Comparison of ENCODE assay signal across 9 cellular contexts in the genomic region with DNA sequence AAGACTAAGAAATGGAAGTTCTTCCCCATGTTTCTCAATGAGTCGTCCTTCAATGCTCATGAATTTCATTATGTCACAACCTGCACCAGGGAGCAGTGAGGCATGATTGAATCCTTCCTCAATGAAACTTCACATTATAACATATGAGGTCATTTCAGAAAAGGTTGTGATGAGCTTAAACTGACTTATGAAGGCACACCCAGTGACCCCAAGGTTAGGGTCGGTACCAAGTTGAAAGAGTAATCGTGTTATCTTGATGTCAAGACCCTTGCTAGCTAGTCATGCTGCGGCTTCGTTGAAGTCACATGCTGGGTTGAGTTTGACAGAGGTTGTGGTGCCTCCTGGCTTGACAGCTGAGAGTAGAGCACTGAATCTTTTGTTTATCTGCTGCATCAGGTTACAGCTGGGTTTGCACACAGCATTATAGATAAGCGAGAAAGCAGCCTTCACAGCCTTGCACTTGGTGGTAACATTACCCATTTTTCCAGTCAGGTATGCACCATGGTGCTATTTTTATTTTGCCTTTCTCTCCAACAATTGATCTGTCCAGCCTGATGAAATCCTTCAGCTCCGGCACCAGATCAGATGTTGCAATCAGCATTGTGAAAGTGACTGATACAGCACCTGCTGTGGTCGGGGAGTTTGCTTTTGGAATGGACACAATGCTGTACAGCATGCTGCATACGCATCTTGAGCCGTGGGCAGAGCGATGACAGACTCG.
A peak's percentile ranks its signal among the peaks of the same experiment; 100 is the strongest.
DNase-seq lines count a peak whose midpoint lies in the region; ATAC-seq, FAIRE-seq and TF ChIP-seq lines count a peak whose summit lies in the region.
"Had no signal": no experiment of that assay in that cellular context is flagged by ENCODE, and none has a peak within 500 bp of the region (broad histone marks: within the 10 kb centered on the region; RNA-seq: fewer than 3 reads in every experiment).

No MANE protein-coding gene starts in this region.

- no peak for FAIRE-seq in D721Med (lab: Jason Lieb, UNC)

- H3K27me3 Mint-ChIP-seq in activated naive CD4-positive, alpha-beta T cell treated with anti-CD3 and anti-CD28 coated beads for 36 hours (ENCODE audit: low read depth) = no peaks in the 10 kb centered on the region
- no peaks in the 10 kb centered on the region for H3K27me3 Mint-ChIP-seq in central memory CD8-positive, alpha-beta T cell

- no peaks in the 10 kb centered on the region for H3K9me3 Mint-ChIP-seq in activated naive CD4-positive, alpha-beta T cell treated with anti-CD3 and anti-CD28 coated beads for 36 hours
- H3K9me3 Mint-ChIP-seq in central memory CD8-positive, alpha-beta T cell = no peaks in the 10 kb centered on the region

- ATAC-seq in central memory CD8-positive, alpha-beta T cell (replicated peaks; ENCODE audit: extremely low read depth, poor library complexity, severe bottlenecking) = peak; percentile 17
- no peak for ATAC-seq in body of pancreas

- intact Hi-C loops in activated naive CD4-positive, alpha-beta T cell treated with anti-CD3 and anti-CD28 coated beads for 36 hours (cut with micrococcal nuclease) = loop anchor here (1.0 to 2.0 kb wide), 4 partner anchors 8 to 132 kb away; no protein-coding TSS in a partner anchor
- intact Hi-C loops in body of pancreas (cut with DNase I) = no loop called here

- H3K36me3 Mint-ChIP-seq in activated naive CD4-positive, alpha-beta T cell treated with anti-CD3 and anti-CD28 coated beads for 36 hours (ENCODE audit: low read depth) = peaks cover 12% of the 10 kb centered on the region
- H3K36me3 Mint-ChIP-seq in central memory CD8-positive, alpha-beta T cell (ENCODE audit: insufficient read depth) = peaks cover 2% of the 10 kb centered on the region

- TF ChIP-seq POLR2A in body of pancreas (IDR thresholded peaks at IDR 0.05) = no peak

- H3K27ac Mint-ChIP-seq in activated naive CD4-positive, alpha-beta T cell treated with anti-CD3 and anti-CD28 coated beads for 36 hours = peak overlapping the region; percentile 73
- H3K27ac Mint-ChIP-seq in central memory CD8-positive, alpha-beta T cell (ENCODE audit: low read depth) = peak overlapping the region; percentile 76

- TF ChIP-seq CTCF in body of pancreas (IDR thresholded peaks at IDR 0.05) = no peak
- TF ChIP-seq CTCF in D721Med (IDR thresholded peaks at IDR 0.05; ENCODE audit: insufficient read depth, missing control alignments) = no peak

- no peak overlapping the region for H3K4me3 Mint-ChIP-seq in activated naive CD4-positive, alpha-beta T cell treated with anti-CD3 and anti-CD28 coated beads for 36 hours
- H3K4me3 Mint-ChIP-seq in central memory CD8-positive, alpha-beta T cell = no peak overlapping the region

- no peaks in the 10 kb centered on the region for H3K9me3 ChIP-seq in body of pancreas

- no peak overlapping the region for H3K4me3 ChIP-seq in body of pancreas

- H3K27ac ChIP-seq in body of pancreas = no peak overlapping the region

- H3K4me1 Mint-ChIP-seq in activated naive CD4-positive, alpha-beta T cell treated with anti-CD3 and anti-CD28 coated beads for 36 hours (ENCODE audit: low read depth) = peaks cover 45% of the 10 kb centered on the region
- H3K4me1 Mint-ChIP-seq in central memory CD8-positive, alpha-beta T cell = peaks cover 23% of the 10 kb centered on the region

- CTCF ChIA-PET in activated naive CD4-positive, alpha-beta T cell treated with anti-CD3 and anti-CD28 coated beads for 36 hours (lab: Charles Lee) = interaction anchor here (0.6 to 1.5 kb wide), 3 partner anchors 10 to 31 kb away, joined by 5 to 7 read pairs (median 5); no protein-coding TSS in a partner anchor

- WGBS in body of pancreas, 2 donors = 75 to 85% methylated on average over 12 of the region's 12 CpGs

- peaks cover 0 to 4% of the 10 kb centered on the region in 2 donors for H3K36me3 ChIP-seq in body of pancreas (replicated peaks in 1 of 2; ENCODE audit: insufficient read depth in 1 of 2, low read depth in 2 of 2)

- H3K27me3 ChIP-seq in body of pancreas = no peaks in the 10 kb centered on the region

- peak; percentile 45 for DNase-seq in activated naive CD4-positive, alpha-beta T cell treated with anti-CD3 and anti-CD28 coated beads for 36 hours
- no peak for DNase-seq in activated naive CD4-positive, alpha-beta T cell treated with anti-CD3 and anti-CD28 coated beads, Interleukin-2, amount 50 U/mL, for 16 hours
- DNase-seq in NCI-H2196 (lab: John Stamatoyannopoulos, UW; ENCODE audit: unreplicated experiment) (peak; percentile 18), body of pancreas (no peak), GM19238 (ENCODE audit: insufficient read length, low spot score) (no peak), D721Med (ENCODE audit: insufficient read length, low spot score) (no peak)
- no peak for DNase-seq in central memory CD8-positive, alpha-beta T cell (ENCODE audit: low spot score in 2 of 2)
- peak; percentile 56 for DNase-seq in stimulated activated CD8-positive, alpha-beta memory T cell treated with anti-CD3 and anti-CD28 coated beads, Interleukin-4, amount 100 ng/mL, for 48 hours
- DNase-seq: NCI-H1048 had no signal

- no peaks in the 10 kb centered on the region for H3K4me1 ChIP-seq in body of pancreas

Comparison
In these comparisons a context has a peak if more than half of its experiments do, and no peak if none do; other contexts are left out.
1. DNase-seq: peak in activated naive CD4-positive, alpha-beta T cell treated with anti-CD3 and anti-CD28 coated beads for 36 hours (single experiment), NCI-H2196 (single experiment) and stimulated activated CD8-positive, alpha-beta memory T cell treated with anti-CD3 and anti-CD28 coated beads, Interleukin-4, amount 100 ng/mL, for 48 hours (single experiment); none in activated naive CD4-positive, alpha-beta T cell treated with anti-CD3 and anti-CD28 coated beads, Interleukin-2, amount 50 U/mL, for 16 hours (single experiment), central memory CD8-positive, alpha-beta T cell (0 of 2), body of pancreas (0 of 4), GM19238 (single experiment) and D721Med (single experiment).